In genomic region chr11:64226507-64227051, GRCh38 we compare ENCODE assay signal across 1 cellular context.
TF ChIP-seq lines count a peak whose summit lies in the region.

No MANE protein-coding gene starts in this region.

TF ChIP-seq in GM12878, 131 proteins besides CTCF, POLR2A, EP300 and RAD21 (continued from another document and continues in another):
- TF ChIP-seq, protein P1, sequence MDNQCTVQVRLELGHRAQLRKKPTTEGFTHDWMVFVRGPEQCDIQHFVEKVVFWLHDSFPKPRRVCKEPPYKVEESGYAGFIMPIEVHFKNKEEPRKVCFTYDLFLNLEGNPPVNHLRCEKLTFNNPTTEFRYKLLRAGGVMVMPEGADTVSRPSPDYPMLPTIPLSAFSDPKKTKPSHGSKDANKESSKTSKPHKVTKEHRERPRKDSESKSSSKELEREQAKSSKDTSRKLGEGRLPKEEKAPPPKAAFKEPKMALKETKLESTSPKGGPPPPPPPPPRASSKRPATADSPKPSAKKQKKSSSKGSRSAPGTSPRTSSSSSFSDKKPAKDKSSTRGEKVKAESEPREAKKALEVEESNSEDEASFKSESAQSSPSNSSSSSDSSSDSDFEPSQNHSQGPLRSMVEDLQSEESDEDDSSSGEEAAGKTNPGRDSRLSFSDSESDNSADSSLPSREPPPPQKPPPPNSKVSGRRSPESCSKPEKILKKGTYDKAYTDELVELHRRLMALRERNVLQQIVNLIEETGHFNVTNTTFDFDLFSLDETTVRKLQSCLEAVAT (IDR thresholded peaks at IDR 0.05): no peak
- no peak for TF ChIP-seq STAT1 (conservative IDR thresholded peaks at IDR 0.05)
- no peak for TF ChIP-seq STAT3 (IDR thresholded peaks at IDR 0.05; ENCODE audit: low read depth, low read length)
- TF ChIP-seq, protein P2, sequence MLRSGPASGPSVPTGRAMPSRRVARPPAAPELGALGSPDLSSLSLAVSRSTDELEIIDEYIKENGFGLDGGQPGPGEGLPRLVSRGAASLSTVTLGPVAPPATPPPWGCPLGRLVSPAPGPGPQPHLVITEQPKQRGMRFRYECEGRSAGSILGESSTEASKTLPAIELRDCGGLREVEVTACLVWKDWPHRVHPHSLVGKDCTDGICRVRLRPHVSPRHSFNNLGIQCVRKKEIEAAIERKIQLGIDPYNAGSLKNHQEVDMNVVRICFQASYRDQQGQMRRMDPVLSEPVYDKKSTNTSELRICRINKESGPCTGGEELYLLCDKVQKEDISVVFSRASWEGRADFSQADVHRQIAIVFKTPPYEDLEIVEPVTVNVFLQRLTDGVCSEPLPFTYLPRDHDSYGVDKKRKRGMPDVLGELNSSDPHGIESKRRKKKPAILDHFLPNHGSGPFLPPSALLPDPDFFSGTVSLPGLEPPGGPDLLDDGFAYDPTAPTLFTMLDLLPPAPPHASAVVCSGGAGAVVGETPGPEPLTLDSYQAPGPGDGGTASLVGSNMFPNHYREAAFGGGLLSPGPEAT (IDR thresholded peaks at IDR 0.05; ENCODE audit: low read depth): no peak
- TF ChIP-seq BRCA1 (IDR thresholded peaks at IDR 0.05; ENCODE audit: low read depth, low read length): no peak
- TF ChIP-seq ZNF384 (IDR thresholded peaks at IDR 0.05; ENCODE audit: borderline replicate concordance, low read depth, low read length): no peak
- no peak for TF ChIP-seq ESRRA (IDR thresholded peaks at IDR 0.05; ENCODE audit: low read length)
- no peak for TF ChIP-seq MEF2B (IDR thresholded peaks at IDR 0.05; ENCODE audit: partially characterized antibody, poor library complexity, severe bottlenecking)
- TF ChIP-seq, protein P3, sequence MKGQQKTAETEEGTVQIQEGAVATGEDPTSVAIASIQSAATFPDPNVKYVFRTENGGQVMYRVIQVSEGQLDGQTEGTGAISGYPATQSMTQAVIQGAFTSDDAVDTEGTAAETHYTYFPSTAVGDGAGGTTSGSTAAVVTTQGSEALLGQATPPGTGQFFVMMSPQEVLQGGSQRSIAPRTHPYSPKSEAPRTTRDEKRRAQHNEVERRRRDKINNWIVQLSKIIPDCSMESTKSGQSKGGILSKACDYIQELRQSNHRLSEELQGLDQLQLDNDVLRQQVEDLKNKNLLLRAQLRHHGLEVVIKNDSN (IDR thresholded peaks at IDR 0.05; ENCODE audit: borderline replicate concordance, extremely low read length, insufficient read depth, low read depth, low read length): no peak
- TF ChIP-seq NBN (IDR thresholded peaks at IDR 0.05): 0 out of 2 replicates have a peak, but pooled peaks have one; percentile 28
- peak; percentile 33 for TF ChIP-seq POLR2AphosphoS5 (IDR thresholded peaks at IDR 0.05; ENCODE audit: low read length)
- TF ChIP-seq, protein P4, sequence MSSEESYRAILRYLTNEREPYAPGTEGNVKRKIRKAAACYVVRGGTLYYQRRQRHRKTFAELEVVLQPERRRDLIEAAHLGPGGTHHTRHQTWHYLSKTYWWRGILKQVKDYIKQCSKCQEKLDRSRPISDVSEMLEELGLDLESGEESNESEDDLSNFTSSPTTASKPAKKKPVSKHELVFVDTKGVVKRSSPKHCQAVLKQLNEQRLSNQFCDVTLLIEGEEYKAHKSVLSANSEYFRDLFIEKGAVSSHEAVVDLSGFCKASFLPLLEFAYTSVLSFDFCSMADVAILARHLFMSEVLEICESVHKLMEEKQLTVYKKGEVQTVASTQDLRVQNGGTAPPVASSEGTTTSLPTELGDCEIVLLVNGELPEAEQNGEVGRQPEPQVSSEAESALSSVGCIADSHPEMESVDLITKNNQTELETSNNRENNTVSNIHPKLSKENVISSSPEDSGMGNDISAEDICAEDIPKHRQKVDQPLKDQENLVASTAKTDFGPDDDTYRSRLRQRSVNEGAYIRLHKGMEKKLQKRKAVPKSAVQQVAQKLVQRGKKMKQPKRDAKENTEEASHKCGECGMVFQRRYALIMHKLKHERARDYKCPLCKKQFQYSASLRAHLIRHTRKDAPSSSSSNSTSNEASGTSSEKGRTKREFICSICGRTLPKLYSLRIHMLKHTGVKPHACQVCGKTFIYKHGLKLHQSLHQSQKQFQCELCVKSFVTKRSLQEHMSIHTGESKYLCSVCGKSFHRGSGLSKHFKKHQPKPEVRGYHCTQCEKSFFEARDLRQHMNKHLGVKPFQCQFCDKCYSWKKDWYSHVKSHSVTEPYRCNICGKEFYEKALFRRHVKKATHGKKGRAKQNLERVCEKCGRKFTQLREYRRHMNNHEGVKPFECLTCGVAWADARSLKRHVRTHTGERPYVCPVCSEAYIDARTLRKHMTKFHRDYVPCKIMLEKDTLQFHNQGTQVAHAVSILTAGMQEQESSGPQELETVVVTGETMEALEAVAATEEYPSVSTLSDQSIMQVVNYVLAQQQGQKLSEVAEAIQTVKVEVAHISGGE (CRISPR knock-in tag; IDR thresholded peaks at IDR 0.05): no peak
- no peak for TF ChIP-seq PAX5 (IDR thresholded peaks at IDR 0.05; ENCODE audit: borderline replicate concordance, low read depth, low read length)
- no peak for TF ChIP-seq ZBED1 (IDR thresholded peaks at IDR 0.05; ENCODE audit: borderline replicate concordance)
- no peak for TF ChIP-seq JUND (IDR thresholded peaks at IDR 0.05; ENCODE audit: low read depth, low read length)
- no peak; the same call in 1 of the 2 replicates for TF ChIP-seq RUNX3 (IDR thresholded peaks at IDR 0.05; ENCODE audit: low read length)
- no peak for TF ChIP-seq HCFC1 (IDR thresholded peaks at IDR 0.05; ENCODE audit: low read length)
- TF ChIP-seq DPF2 (IDR thresholded peaks at IDR 0.05): peak; percentile 33
- TF ChIP-seq ZBTB40 (IDR thresholded peaks at IDR 0.05; ENCODE audit: borderline replicate concordance): peak; percentile 20; the same call in 1 of the 2 replicates
- TF ChIP-seq NFIC (IDR thresholded peaks at IDR 0.05; ENCODE audit: low read depth, low read length): no peak
- no peak for TF ChIP-seq KDM1A (IDR thresholded peaks at IDR 0.05; ENCODE audit: borderline replicate concordance)
- TF ChIP-seq ZSCAN29 (IDR thresholded peaks at IDR 0.05): no peak
- no peak for TF ChIP-seq ASH2L (IDR thresholded peaks at IDR 0.05; ENCODE audit: borderline replicate concordance, low read depth)
- no peak for TF ChIP-seq MTA2 (IDR thresholded peaks at IDR 0.05; ENCODE audit: low read depth)
- no peak for TF ChIP-seq TCF3 (IDR thresholded peaks at IDR 0.05; ENCODE audit: borderline replicate concordance, insufficient read depth, low read depth, low read length)
- peak; percentile 57 for TF ChIP-seq MXI1 (IDR thresholded peaks at IDR 0.05; ENCODE audit: low read depth, low read length)
- TF ChIP-seq, protein P5, sequence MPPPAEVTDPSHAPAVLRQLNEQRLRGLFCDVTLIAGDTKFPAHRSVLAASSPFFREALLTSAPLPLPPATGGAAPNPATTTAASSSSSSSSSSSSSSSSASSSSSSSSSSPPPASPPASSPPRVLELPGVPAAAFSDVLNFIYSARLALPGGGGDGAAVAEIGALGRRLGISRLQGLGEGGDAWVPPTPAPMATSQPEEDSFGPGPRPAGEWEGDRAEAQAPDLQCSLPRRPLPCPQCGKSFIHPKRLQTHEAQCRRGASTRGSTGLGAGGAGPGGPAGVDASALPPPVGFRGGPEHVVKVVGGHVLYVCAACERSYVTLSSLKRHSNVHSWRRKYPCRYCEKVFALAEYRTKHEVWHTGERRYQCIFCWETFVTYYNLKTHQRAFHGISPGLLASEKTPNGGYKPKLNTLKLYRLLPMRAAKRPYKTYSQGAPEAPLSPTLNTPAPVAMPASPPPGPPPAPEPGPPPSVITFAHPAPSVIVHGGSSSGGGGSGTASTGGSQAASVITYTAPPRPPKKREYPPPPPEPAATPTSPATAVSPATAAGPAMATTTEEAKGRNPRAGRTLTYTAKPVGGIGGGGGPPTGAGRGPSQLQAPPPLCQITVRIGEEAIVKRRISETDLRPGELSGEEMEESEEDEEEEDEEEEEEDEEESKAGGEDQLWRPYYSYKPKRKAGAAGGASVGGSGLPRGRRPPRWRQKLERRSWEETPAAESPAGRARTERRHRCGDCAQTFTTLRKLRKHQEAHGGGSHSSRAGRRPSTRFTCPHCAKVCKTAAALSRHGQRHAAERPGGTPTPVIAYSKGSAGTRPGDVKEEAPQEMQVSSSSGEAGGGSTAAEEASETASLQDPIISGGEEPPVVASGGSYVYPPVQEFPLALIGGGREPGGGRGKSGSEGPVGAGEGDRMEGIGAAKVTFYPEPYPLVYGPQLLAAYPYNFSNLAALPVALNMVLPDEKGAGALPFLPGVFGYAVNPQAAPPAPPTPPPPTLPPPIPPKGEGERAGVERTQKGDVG (CRISPR knock-in tag; IDR thresholded peaks at IDR 0.05): no peak
- TF ChIP-seq RCOR1 (conservative IDR thresholded peaks at IDR 0.05; ENCODE audit: low read depth, low read length): no peak
- no peak for TF ChIP-seq CBX3 (IDR thresholded peaks at IDR 0.05; ENCODE audit: borderline replicate concordance, low read depth)
- peak; percentile 45; the same call in 1 of the 2 replicates for TF ChIP-seq YY1 (IDR thresholded peaks at IDR 0.05; ENCODE audit: low read depth, low read length)
- no peak for TF ChIP-seq CEBPB (IDR thresholded peaks at IDR 0.05; ENCODE audit: borderline replicate concordance in 1 of 2, low read depth in 2 of 2, low read length in 2 of 2)
- no peak for TF ChIP-seq POU2F2 (IDR thresholded peaks at IDR 0.05; ENCODE audit: borderline replicate concordance, low read depth, low read length)
- TF ChIP-seq BHLHE40 (IDR thresholded peaks at IDR 0.05; ENCODE audit: borderline replicate concordance in 1 of 2, low read depth in 2 of 2, low read length in 1 of 2): 0 out of 4 replicates have a peak, but pooled peaks of 1 of the 2 experiments have one; percentile 19
- no peak for TF ChIP-seq BCL11A (IDR thresholded peaks at IDR 0.05; ENCODE audit: low read depth, low read length)
- TF ChIP-seq, protein P6, sequence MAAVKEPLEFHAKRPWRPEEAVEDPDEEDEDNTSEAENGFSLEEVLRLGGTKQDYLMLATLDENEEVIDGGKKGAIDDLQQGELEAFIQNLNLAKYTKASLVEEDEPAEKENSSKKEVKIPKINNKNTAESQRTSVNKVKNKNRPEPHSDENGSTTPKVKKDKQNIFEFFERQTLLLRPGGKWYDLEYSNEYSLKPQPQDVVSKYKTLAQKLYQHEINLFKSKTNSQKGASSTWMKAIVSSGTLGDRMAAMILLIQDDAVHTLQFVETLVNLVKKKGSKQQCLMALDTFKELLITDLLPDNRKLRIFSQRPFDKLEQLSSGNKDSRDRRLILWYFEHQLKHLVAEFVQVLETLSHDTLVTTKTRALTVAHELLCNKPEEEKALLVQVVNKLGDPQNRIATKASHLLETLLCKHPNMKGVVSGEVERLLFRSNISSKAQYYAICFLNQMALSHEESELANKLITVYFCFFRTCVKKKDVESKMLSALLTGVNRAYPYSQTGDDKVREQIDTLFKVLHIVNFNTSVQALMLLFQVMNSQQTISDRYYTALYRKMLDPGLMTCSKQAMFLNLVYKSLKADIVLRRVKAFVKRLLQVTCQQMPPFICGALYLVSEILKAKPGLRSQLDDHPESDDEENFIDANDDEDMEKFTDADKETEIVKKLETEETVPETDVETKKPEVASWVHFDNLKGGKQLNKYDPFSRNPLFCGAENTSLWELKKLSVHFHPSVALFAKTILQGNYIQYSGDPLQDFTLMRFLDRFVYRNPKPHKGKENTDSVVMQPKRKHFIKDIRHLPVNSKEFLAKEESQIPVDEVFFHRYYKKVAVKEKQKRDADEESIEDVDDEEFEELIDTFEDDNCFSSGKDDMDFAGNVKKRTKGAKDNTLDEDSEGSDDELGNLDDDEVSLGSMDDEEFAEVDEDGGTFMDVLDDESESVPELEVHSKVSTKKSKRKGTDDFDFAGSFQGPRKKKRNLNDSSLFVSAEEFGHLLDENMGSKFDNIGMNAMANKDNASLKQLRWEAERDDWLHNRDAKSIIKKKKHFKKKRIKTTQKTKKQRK (IDR thresholded peaks at IDR 0.05; ENCODE audit: low read depth, low read length): no peak
- TF ChIP-seq CHD2 (IDR thresholded peaks at IDR 0.05; ENCODE audit: borderline replicate concordance, low read depth, low read length): no peak
- no peak for TF ChIP-seq KLF5 (IDR thresholded peaks at IDR 0.05; ENCODE audit: partially characterized antibody)
- no peak for TF ChIP-seq TBL1XR1 (IDR thresholded peaks at IDR 0.05; ENCODE audit: low read depth, low read length)
- TF ChIP-seq HDAC2 (IDR thresholded peaks at IDR 0.05): no peak
- no peak for TF ChIP-seq YBX1 (IDR thresholded peaks at IDR 0.05)
- no peak for TF ChIP-seq E4F1 (IDR thresholded peaks at IDR 0.05; ENCODE audit: borderline replicate concordance, partially characterized antibody)
- TF ChIP-seq SRF (IDR thresholded peaks at IDR 0.05; ENCODE audit: low read depth in 2 of 2, low read length in 2 of 2): no peak
- no peak for TF ChIP-seq RB1 (IDR thresholded peaks at IDR 0.05; ENCODE audit: borderline replicate concordance)
